17 cellular contexts compared by ENCODE assay signal in the genomic region with DNA sequence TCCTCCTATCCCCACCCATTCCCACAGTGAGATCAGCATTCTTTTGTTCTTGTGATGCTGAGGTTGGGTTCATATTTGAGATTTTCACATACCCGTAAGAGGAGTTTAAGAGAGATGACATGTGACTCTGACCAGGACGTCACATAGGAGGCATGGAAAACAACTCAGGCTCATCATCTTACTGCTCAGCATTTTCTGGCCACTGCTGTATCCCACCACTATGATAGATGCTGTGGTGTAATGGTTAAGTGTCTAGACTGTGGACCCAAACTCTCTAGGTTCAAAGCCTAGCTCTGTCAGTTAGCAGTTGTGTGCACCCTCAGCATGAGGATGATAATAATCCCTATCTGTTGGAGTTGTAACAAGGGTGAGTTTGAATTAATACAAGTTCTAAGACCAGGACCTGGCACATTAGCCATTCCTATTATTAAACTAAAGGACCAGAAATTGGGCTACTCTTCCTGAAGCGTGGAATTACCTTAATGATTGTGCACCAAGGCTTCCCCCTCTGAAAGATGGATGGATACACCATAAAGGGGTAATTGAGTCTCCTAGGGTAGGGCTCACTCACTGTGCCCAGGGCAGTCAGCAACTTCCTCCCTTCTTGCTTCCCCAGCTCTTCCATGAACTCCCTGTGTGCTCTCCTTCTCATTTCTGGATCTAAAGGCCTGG. TPM values are rescaled to one million over a fixed set of nuclear protein-coding genes. Genes with fewer than 3 reads are reported as not detected.
DNase-seq lines count a peak whose midpoint lies in the region; ATAC-seq, FAIRE-seq and TF ChIP-seq lines count a peak whose summit lies in the region.
"Had no signal": no experiment of that assay in that cellular context is flagged by ENCODE, and none has a peak within 500 bp of the region (broad histone marks: within the 10 kb centered on the region; RNA-seq: fewer than 3 reads in every experiment).

No MANE protein-coding gene starts in this region.

- H3K27me3 ChIP-seq in H1 (replicated peaks in 1 of 4; ENCODE audit: control insufficient read depth in 3 of 4, extremely low read depth in 1 of 4, insufficient read depth in 3 of 4, low read length in 3 of 4) = no peaks in the 10 kb centered on the region

- TF ChIP-seq CTCF in RWPE1 (conservative IDR thresholded peaks at IDR 0.05; ENCODE audit: low read depth) (no peak), H1 (IDR thresholded peaks at IDR 0.05; ENCODE audit: control extremely low read depth in 1 of 3, insufficient read depth in 1 of 3, low read depth in 1 of 3, low read length in 3 of 3) (no peak), retinal pigment epithelial cell (conservative IDR thresholded peaks at IDR 0.05; ENCODE audit: low read depth, low read length) (no peak), progenitor cell of endocrine pancreas (IDR thresholded peaks at IDR 0.05; ENCODE audit: unreplicated experiment) (no peak)

- 0 out of 2 replicates have a peak overlapping the region, but pooled peaks have one; percentile 92 for H3K27ac ChIP-seq in RWPE1
- H3K27ac ChIP-seq in H1 (ENCODE audit: low read depth, low read length) = no peak overlapping the region
- H3K27ac ChIP-seq: transverse colon, WERI-Rb-1 had no signal

- no peak overlapping the region for H3K27ac Mint-ChIP-seq in progenitor cell of endocrine pancreas
- H3K27ac Mint-ChIP-seq: activated naive CD4-positive, alpha-beta T cell treated with anti-CD3 and anti-CD28 coated beads for 36 hours; CD4-positive, alpha-beta memory T cell; naive thymus-derived CD4-positive, alpha-beta T cell had no signal

- CTCF ChIA-PET in RWPE1 (lab: Yijun Ruan, JAX) (interaction anchor here (1.7 kb wide), 1 partner anchor 41 kb away, joined by 8 read pairs; a partner anchor contains a TSS), H1 (lab: Charles Lee; ENCODE audit: partially characterized antibody) (interaction anchor here (1.3 to 17.3 kb wide), 9 partner anchors 9 to 72 kb away, joined by 3 to 249 read pairs (median 7); a partner anchor contains a TSS)

- no peak for TF ChIP-seq RAD21 in H1 (IDR thresholded peaks at IDR 0.05 in 1 of 2, conservative IDR thresholded peaks at IDR 0.05 in 1 of 2; ENCODE audit: low read depth in 2 of 2, low read length in 2 of 2)

- no peak overlapping the region for H2BK15ac ChIP-seq in H1 (ENCODE audit: low read length)

- H3K9ac ChIP-seq in H1 (replicated peaks in 1 of 4; ENCODE audit: extremely low read depth in 1 of 4, low read depth in 3 of 4, low read length in 3 of 4) = no peak overlapping the region

- intact Hi-C loops in sciatic nerve (cut with DNase I) = no loop called here

- ATAC-seq in sciatic nerve = no peak
- ATAC-seq: naive thymus-derived CD4-positive, alpha-beta T cell had no signal

- WGBS in H1 (ENCODE audit: extremely low coverage in 1 of 2, insufficient coverage in 1 of 2, insufficient read length in 1 of 2, insufficient replicate concordance in 2 of 2, low coverage in 1 of 2, low lambda C conversion rate in 2 of 2, missing lambda C conversion rate in 1 of 2), 2 experiments = 84% methylated on average over 3 of the region's 3 CpGs; no CpG with 5 or more reads in 1 of the 2 experiments

- no peak overlapping the region for H3K4ac ChIP-seq in H1 (replicated peaks; ENCODE audit: insufficient read length, low read depth, low read length)

- TF ChIP-seq POLR2A in H1 (IDR thresholded peaks at IDR 0.05; ENCODE audit: control extremely low read depth in 1 of 2, low read depth in 2 of 2, low read length in 2 of 2) = no peak

- no peak overlapping the region for H4K8ac ChIP-seq in H1 (ENCODE audit: extremely low read depth, insufficient read depth, low read length)

- no peaks in the 10 kb centered on the region for H4K20me1 ChIP-seq in H1 (replicated peaks in 1 of 2; ENCODE audit: control insufficient read depth in 1 of 2, insufficient read depth in 2 of 2, low read length in 2 of 2)

- no peak overlapping the region for H4K91ac ChIP-seq in H1 (replicated peaks; ENCODE audit: insufficient read length, low read length)

- 0 out of 2 replicates have a peak overlapping the region, but pooled peaks have one; percentile 11 for H2BK20ac ChIP-seq in H1 (ENCODE audit: low read length)

- no peak overlapping the region for H3K4me2 ChIP-seq in H1 (ENCODE audit: insufficient read depth in 1 of 2, low read depth in 2 of 2, low read length in 2 of 2)

- H3K9me3 Mint-ChIP-seq in progenitor cell of endocrine pancreas (ENCODE audit: low read depth) = no peaks in the 10 kb centered on the region
- H3K9me3 Mint-ChIP-seq: activated naive CD4-positive, alpha-beta T cell treated with anti-CD3 and anti-CD28 coated beads for 36 hours; naive thymus-derived CD4-positive, alpha-beta T cell had no signal

- no peak for FAIRE-seq in H1 (lab: Jason Lieb, UNC)
- FAIRE-seq: GM19239 had no signal

- no peaks in the 10 kb centered on the region for H3K9me3 ChIP-seq in H1 (ENCODE audit: insufficient read depth in 2 of 2, low read depth in 1 of 2, low read length in 1 of 2)
- H3K9me3 ChIP-seq: transverse colon had no signal

- H2AFZ ChIP-seq in H1 (ENCODE audit: low read length) = no peak overlapping the region

- H3K56ac ChIP-seq in H1 (replicated peaks; ENCODE audit: insufficient read length, low read depth, low read length) = no peak overlapping the region

- H3K23me2 ChIP-seq in H1 (ENCODE audit: low read depth, low read length) = peaks cover 2% of the 10 kb centered on the region; the same call in 1 of the 2 replicates

- H3K79me1 ChIP-seq in H1 (ENCODE audit: low read depth, low read length) = no peaks in the 10 kb centered on the region

- POLR2A ChIA-PET in RWPE1 (lab: Yijun Ruan, JAX; ENCODE audit: low non-redundant PET) (no interaction called here), H1 (lab: Charles Lee; ENCODE audit: partially characterized antibody) (interaction anchor here (0.6 to 1.1 kb wide), 4 partner anchors 9 to 337 kb away, joined by 3 to 6 read pairs (median 4); a partner anchor contains a TSS)

- peaks cover 3% of the 10 kb centered on the region for H3K4me1 Mint-ChIP-seq in progenitor cell of endocrine pancreas (ENCODE audit: low read depth)

- no peak overlapping the region for H3K4me3 Mint-ChIP-seq in progenitor cell of endocrine pancreas (ENCODE audit: low read depth)
- H3K4me3 Mint-ChIP-seq: activated naive CD4-positive, alpha-beta T cell treated with anti-CD3 and anti-CD28 coated beads for 36 hours; CD4-positive, alpha-beta memory T cell; naive thymus-derived CD4-positive, alpha-beta T cell had no signal

- peaks cover 0 to 18% (median 10%) of the 10 kb centered on the region in 4 experiments; a peak in 6 of 7 replicates for H3K4me1 ChIP-seq in H1 (replicated peaks in 1 of 4; ENCODE audit: control insufficient read depth in 3 of 4, insufficient read depth in 4 of 4, low read length in 3 of 4)

- no peak overlapping the region for H2AK5ac ChIP-seq in H1 (ENCODE audit: low read depth, low read length)

- no peak for TF ChIP-seq EP300 in H1 (IDR thresholded peaks at IDR 0.05; ENCODE audit: borderline replicate concordance in 1 of 2, low read depth in 2 of 2, low read length in 2 of 2)

- H3K36me3 Mint-ChIP-seq in progenitor cell of endocrine pancreas (ENCODE audit: insufficient read depth) = no peaks in the 10 kb centered on the region
- H3K36me3 Mint-ChIP-seq: CD4-positive, alpha-beta memory T cell; naive thymus-derived CD4-positive, alpha-beta T cell had no signal

- no peak overlapping the region for H3K23ac ChIP-seq in H1 (ENCODE audit: insufficient read length)

- H3K4me3 ChIP-seq in H1 (ENCODE audit: extremely low read depth in 1 of 4, insufficient read depth in 2 of 4, low read depth in 3 of 4, low read length in 4 of 4) = no peak overlapping the region
- no peak overlapping the region for H3K4me3 ChIP-seq in retinal pigment epithelial cell (ENCODE audit: low read length)
- H3K4me3 ChIP-seq: transverse colon had no signal

- peaks cover 36% of the 10 kb centered on the region for H3K27me3 Mint-ChIP-seq in progenitor cell of endocrine pancreas

- H2BK12ac ChIP-seq in H1 (ENCODE audit: low read depth, low read length) = peak overlapping the region; percentile 12; the same call in 1 of the 2 replicates

- no peak overlapping the region for H3K14ac ChIP-seq in H1 (ENCODE audit: insufficient read length)

- no peaks in the 10 kb centered on the region for H3K36me3 ChIP-seq in H1 (ENCODE audit: control insufficient read depth in 2 of 4, insufficient read depth in 4 of 4, low read length in 3 of 4)
- H3K36me3 ChIP-seq: transverse colon, WERI-Rb-1 had no signal

- peak; percentile 65 for DNase-seq in EH (ENCODE audit: low read depth)
- DNase-seq in RWPE1 (ENCODE audit: low spot score) = no peak
- DNase-seq in H1 (ENCODE audit: low read depth in 1 of 2, low spot score in 2 of 2) = no peak
- peak; percentile 83 for DNase-seq in retinal pigment epithelial cell (ENCODE audit: low read depth)
- DNase-seq in sciatic nerve (ENCODE audit: low spot score) = no peak
- DNase-seq in progenitor cell of endocrine pancreas (ENCODE audit: low spot score, unreplicated experiment) = no peak
- no peak for DNase-seq in NOMO-1 treated with DMSO at 0.1 percent for 48 hours (lab: John Stamatoyannopoulos, UW; ENCODE audit: unreplicated experiment)
- no peak for DNase-seq in middle frontal gyrus (ENCODE audit: extremely low spot score, low spot score)
- DNase-seq: activated naive CD4-positive, alpha-beta T cell treated with anti-CD3 and anti-CD28 coated beads for 36 hours; CD4-positive, alpha-beta memory T cell; cerebellar nuclear complex; GDM1; naive thymus-derived CD4-positive, alpha-beta T cell; stimulated activated CD4-positive, alpha-beta T cell treated with anti-CD3 and anti-CD28 coated beads, Interleukin-2, amount 100 ng/mL, for 48 hours; transverse colon had no signal

- H3K79me2 ChIP-seq in H1 (ENCODE audit: control insufficient read depth in 1 of 2, insufficient read depth in 2 of 2, low read length in 2 of 2) = no peaks in the 10 kb centered on the region

- no peak overlapping the region for H2BK120ac ChIP-seq in H1 (replicated peaks; ENCODE audit: low read depth, low read length)

- H2BK5ac ChIP-seq in H1 (ENCODE audit: low read depth, low read length) = no peak overlapping the region

- no peak overlapping the region for H3K18ac ChIP-seq in H1 (ENCODE audit: extremely low read depth, low read length)

- H4K5ac ChIP-seq in H1 (ENCODE audit: insufficient read length, low read depth, low read length) = no peak overlapping the region

TF ChIP-seq in H1, 55 proteins besides CTCF, POLR2A, EP300 and RAD21 (continues in another document):
- no peak for TF ChIP-seq NANOG (IDR thresholded peaks at IDR 0.05; ENCODE audit: insufficient read depth, low read depth, low read length, poor library complexity, severe bottlenecking)

RNA-seq across cellular contexts. Expression of a gene that starts 40.9 kb away (rescaled TPM):
- total RNA-seq in H1 (2021; fragmentation: NEBNext Ultra II Directional; extraction: Animal tissue kit (Norgen Biotek cat#: 25700)) = 0.50 and 1.1 TPM in 2 replicates
- 1.0 and 1.3 TPM in 2 replicates for polyA plus RNA-seq in H1 (2011; rRNA removed)
- 0.56 TPM for polyA plus RNA-seq in H1 (2011; cell fraction: cytosol; rRNA removed)
- polyA plus RNA-seq in H1 (2011; cell fraction: nucleus; rRNA removed) = 1.6 TPM
- polyA plus RNA-seq in H1 (2012, experiment 1 of 2) = 0.36 to 1.2 TPM (median 0.82 TPM) in 4 replicates
- 0.59 TPM for polyA plus RNA-seq in H1 (2012, experiment 2 of 2)
- 1.0 TPM for polyA plus RNA-seq in H1 (2013, experiment 1 of 2)
- polyA plus RNA-seq in H1 (2013, experiment 2 of 2) = 1.0 TPM
- 0.66 and 0.91 TPM in 2 replicates for polyA minus RNA-seq in H1 (2011; rRNA and poly(A)+ RNA removed)
- polyA minus RNA-seq in H1 (2011; cell fraction: cytosol; rRNA and poly(A)+ RNA removed) = 2.3 TPM
- 1.7 TPM for polyA minus RNA-seq in H1 (2011; cell fraction: nucleus; rRNA and poly(A)+ RNA removed)
- total RNA-seq in sciatic nerve (0.53 TPM), progenitor cell of endocrine pancreas (0.47 and 0.50 TPM in 2 replicates)

Comparison
In these comparisons a context has a peak if more than half of its experiments do, and no peak if none do; other contexts are left out.
1. DNase-seq: peak in EH (single experiment) and retinal pigment epithelial cell (single experiment); none in RWPE1 (single experiment), H1 (0 of 2), sciatic nerve (single experiment), progenitor cell of endocrine pancreas (single experiment), NOMO-1 treated with DMSO at 0.1 percent for 48 hours (single experiment) and middle frontal gyrus (single experiment).